Comparison of ENCODE assay signal across 1 cellular context in genomic region chr15:88255496-88256171, GRCh38.
TF ChIP-seq lines count a peak whose summit lies in the region.

No MANE protein-coding gene starts in this region.

TF ChIP-seq in HEK293, 187 proteins besides CTCF, POLR2A, EP300 and RAD21 (continued from another document and continues in another):
- TF ChIP-seq ZNF791 (tag by site-specific recombination; IDR thresholded peaks at IDR 0.05) (no peak), ZNF596 (tag by site-specific recombination; IDR thresholded peaks at IDR 0.05) (no peak), ZNF610 (tag by site-specific recombination; IDR thresholded peaks at IDR 0.05; ENCODE audit: borderline replicate concordance) (no peak), ZNF629 (tag by site-specific recombination; IDR thresholded peaks at IDR 0.05) (no peak), ZFP37 (tag by site-specific recombination; IDR thresholded peaks at IDR 0.05) (no peak), ZNF132 (tag by site-specific recombination; IDR thresholded peaks at IDR 0.05; ENCODE audit: borderline replicate concordance) (no peak), EGR2 (tag by site-specific recombination; IDR thresholded peaks at IDR 0.05; ENCODE audit: low read depth) (no peak), GLI2 (tag by site-specific recombination; IDR thresholded peaks at IDR 0.05; ENCODE audit: borderline replicate concordance, low read depth) (no peak), ZNF580 (tag by site-specific recombination; IDR thresholded peaks at IDR 0.05) (no peak), PRDM6 (tag by site-specific recombination; IDR thresholded peaks at IDR 0.05) (no peak), ZNF211 (tag by site-specific recombination; IDR thresholded peaks at IDR 0.05; ENCODE audit: low read depth) (no peak), ZNF585B (tag by site-specific recombination; IDR thresholded peaks at IDR 0.05) (no peak), ZNF830 (tag by site-specific recombination; IDR thresholded peaks at IDR 0.05; ENCODE audit: low read depth) (no peak), ZNF530 (tag by site-specific recombination; IDR thresholded peaks at IDR 0.05; ENCODE audit: low read depth) (no peak), HOXA7 (CRISPR knock-in tag; IDR thresholded peaks at IDR 0.05; ENCODE audit: borderline replicate concordance) (no peak), ZNF76 (tag by site-specific recombination; IDR thresholded peaks at IDR 0.05; ENCODE audit: borderline replicate concordance, low read depth) (no peak), ZXDB (tag by site-specific recombination; IDR thresholded peaks at IDR 0.05) (no peak), ZNF571 (tag by site-specific recombination; IDR thresholded peaks at IDR 0.05) (no peak), SCRT2 (tag by site-specific recombination; IDR thresholded peaks at IDR 0.05) (peak; percentile 78), ZNF292 (tag by site-specific recombination; IDR thresholded peaks at IDR 0.05; ENCODE audit: borderline replicate concordance, low read depth) (no peak), ZSCAN23 (tag by site-specific recombination; IDR thresholded peaks at IDR 0.05) (no peak), KLF9 (tag by site-specific recombination; IDR thresholded peaks at IDR 0.05; ENCODE audit: low read depth) (no peak), HIC1 (tag by site-specific recombination; IDR thresholded peaks at IDR 0.05) (no peak), PRDM2 (tag by site-specific recombination; IDR thresholded peaks at IDR 0.05; ENCODE audit: borderline replicate concordance) (no peak), PRDM10 (tag by site-specific recombination; IDR thresholded peaks at IDR 0.05) (no peak), ZSCAN30 (tag by site-specific recombination; IDR thresholded peaks at IDR 0.05) (no peak), ZNF23 (tag by site-specific recombination; IDR thresholded peaks at IDR 0.05; ENCODE audit: borderline replicate concordance) (no peak), ZBTB49 (tag by site-specific recombination; IDR thresholded peaks at IDR 0.05; ENCODE audit: low read depth) (no peak), ZNF335 (tag by site-specific recombination; conservative IDR thresholded peaks at IDR 0.05) (peak; percentile 99), INSM2 (tag by site-specific recombination; IDR thresholded peaks at IDR 0.05) (no peak), ZNF707 (tag by site-specific recombination; IDR thresholded peaks at IDR 0.05) (no peak), ZNF488 (tag by site-specific recombination; IDR thresholded peaks at IDR 0.05) (no peak), MEIS1 (CRISPR knock-in tag; IDR thresholded peaks at IDR 0.05; ENCODE audit: borderline replicate concordance) (0 out of 2 replicates have a peak, but pooled peaks have one; percentile 17), KLF10 (tag by site-specific recombination; IDR thresholded peaks at IDR 0.05) (no peak), ZNF555 (tag by site-specific recombination; conservative IDR thresholded peaks at IDR 0.05) (no peak), ZNF16 (tag by site-specific recombination; IDR thresholded peaks at IDR 0.05; ENCODE audit: low read depth) (no peak), KLF1 (tag by site-specific recombination; IDR thresholded peaks at IDR 0.05) (no peak), ZBTB7A (tag by site-specific recombination; IDR thresholded peaks at IDR 0.05; ENCODE audit: low read depth) (no peak), ZNF677 (tag by site-specific recombination; IDR thresholded peaks at IDR 0.05) (no peak), ZNF510 (tag by site-specific recombination; IDR thresholded peaks at IDR 0.05; ENCODE audit: insufficient replicate concordance) (no peak), ZNF26 (tag by site-specific recombination; IDR thresholded peaks at IDR 0.05) (no peak), REPIN1 (tag by site-specific recombination; IDR thresholded peaks at IDR 0.05; ENCODE audit: low read depth) (no peak), ZNF416 (tag by site-specific recombination; IDR thresholded peaks at IDR 0.05) (no peak)
